ENCODE assay signal across 1 cellular context in genomic region chr1:201678264-201679101, GRCh38.
TF ChIP-seq lines count a peak whose summit lies in the region.

No MANE protein-coding gene starts in this region.

TF ChIP-seq in K562, 482 proteins besides CTCF, POLR2A, EP300 and RAD21 (continued from another document):
- TF ChIP-seq CREB3 (tag; conservative IDR thresholded peaks at IDR 0.05; ENCODE audit: low read depth), result no peak
- no peak for TF ChIP-seq RNF2 (IDR thresholded peaks at IDR 0.05)
- TF ChIP-seq C11orf30 (IDR thresholded peaks at IDR 0.05; ENCODE audit: low read depth), result peak; percentile 34; the same call in 1 of the 2 replicates
- peak; percentile 99 for TF ChIP-seq RBM25 (IDR thresholded peaks at IDR 0.05; ENCODE audit: low read depth, low read length, severe bottlenecking)
- no peak for TF ChIP-seq FOSL1 (tag; conservative IDR thresholded peaks at IDR 0.05)
- TF ChIP-seq BCL6 (CRISPR knock-in tag; IDR thresholded peaks at IDR 0.05), result no peak
